8 cellular contexts compared by ENCODE assay signal in genomic region chr19:4058696-4059492, GRCh38. TPM values are rescaled to one million over a fixed set of nuclear protein-coding genes. Genes with fewer than 3 reads are reported as not detected.
A peak's percentile ranks its signal among the peaks of the same experiment; 100 is the strongest.
DNase-seq lines count a peak whose midpoint lies in the region; ATAC-seq and TF ChIP-seq lines count a peak whose summit lies in the region.

No MANE protein-coding gene starts in this region.

- no peak for TF ChIP-seq CTCF in 22Rv1 (IDR thresholded peaks at IDR 0.05)
- TF ChIP-seq CTCF in GM20000 (IDR thresholded peaks at IDR 0.05; ENCODE audit: extremely low read depth, missing control alignments): no peak

- no peaks in the 10 kb centered on the region for H3K27me3 ChIP-seq in endocrine pancreas (ENCODE audit: control insufficient read depth, insufficient read depth, low read length)

- no peak for ATAC-seq in HG03108 (IDR thresholded peaks at IDR 0.05; ENCODE audit: unreplicated experiment)

- peak overlapping the region; percentile 20; the same call in 1 of the 2 replicates for H3K27ac ChIP-seq in 22Rv1

- H3K9ac ChIP-seq in endocrine pancreas (ENCODE audit: control insufficient read depth, insufficient read depth, low read length): peak overlapping the region; percentile 80

- no peak overlapping the region for H3K4me3 ChIP-seq in endocrine pancreas (ENCODE audit: control insufficient read depth, insufficient read depth, low read length)

- no peaks in the 10 kb centered on the region for H3K4me1 ChIP-seq in endocrine pancreas (ENCODE audit: control insufficient read depth, insufficient read depth, low read length)

- no peaks in the 10 kb centered on the region for H3K36me3 ChIP-seq in endocrine pancreas (ENCODE audit: control insufficient read depth, insufficient read depth, low read length)

- peak; percentile 49 for DNase-seq in NCI-H82 treated with DMSO at 0.1 percent for 48 hours (lab: John Stamatoyannopoulos, UW; ENCODE audit: unreplicated experiment)
- peak; percentile 70 for DNase-seq in myocyte (ENCODE audit: low read depth)
- no peak for DNase-seq in AG08396 (ENCODE audit: low spot score)
- no peak for DNase-seq in GM20000 (ENCODE audit: low spot score)
- DNase-seq in MV-4-11 (lab: John Stamatoyannopoulos, UW): no peak

- H3K9me3 ChIP-seq in endocrine pancreas (ENCODE audit: control insufficient read depth, low read length): no peaks in the 10 kb centered on the region

RNA-seq across cellular contexts. Expression of gene ZBTB7A, which starts 7.8 kb away (rescaled TPM):
- total RNA-seq in myocyte: 30.1 and 37.1 TPM in 2 replicates
- 17.0 TPM for polyA plus RNA-seq in myocyte (2012)

RNA-seq across cellular contexts. Expression of gene PIAS4, which starts 51.4 kb away (rescaled TPM):
- total RNA-seq in myocyte: 18.0 and 22.2 TPM in 2 replicates
- polyA plus RNA-seq in myocyte (2012): 19.8 TPM

Comparison
In these comparisons a context has a peak if more than half of its experiments do, and no peak if none do; other contexts are left out.
1. DNase-seq: peak in NCI-H82 treated with DMSO at 0.1 percent for 48 hours (single experiment) and myocyte (single experiment); none in AG08396 (single experiment), GM20000 (single experiment) and MV-4-11 (single experiment).